ENCODE assay signal across 8 cellular contexts in the genomic region with DNA sequence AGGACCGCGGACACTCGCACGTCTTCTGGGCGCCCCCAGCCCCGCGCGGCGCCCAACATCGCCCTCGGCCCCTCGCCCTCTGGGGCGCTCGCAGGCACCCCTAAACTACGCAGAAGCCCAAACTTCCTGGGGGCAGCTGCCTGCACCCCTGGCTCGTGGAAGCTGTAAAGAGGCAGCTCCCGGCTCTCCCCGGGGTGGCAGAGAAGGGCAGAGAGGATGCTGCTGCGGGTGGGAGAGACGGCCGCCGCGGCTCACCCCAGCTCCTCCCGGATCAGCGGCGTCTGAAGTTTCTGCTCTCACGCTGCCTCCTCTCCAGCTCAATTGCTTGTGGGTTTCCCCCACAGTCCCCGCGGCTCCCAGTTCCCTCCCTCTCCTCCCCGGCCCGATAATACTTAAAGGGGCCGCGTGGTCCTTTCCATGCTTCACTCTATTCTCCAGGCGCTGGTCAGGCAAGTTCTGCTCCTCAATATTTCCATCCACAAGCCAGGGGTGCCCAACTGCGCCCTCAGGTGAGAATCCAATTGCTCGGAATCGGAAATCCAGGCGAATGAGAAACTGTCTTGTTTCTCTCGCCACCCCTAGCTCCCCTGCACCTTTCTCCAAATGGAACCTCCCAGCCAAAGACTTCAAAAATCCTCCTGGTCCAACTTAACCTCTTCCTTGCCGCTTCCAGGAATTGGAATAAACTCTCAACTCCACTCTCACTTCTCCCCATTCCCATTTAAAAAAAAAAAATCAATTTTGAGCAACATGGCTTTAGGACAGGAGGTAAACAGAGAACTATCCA.
DNase-seq lines count a peak whose midpoint lies in the region; ATAC-seq and TF ChIP-seq lines count a peak whose summit lies in the region.

No MANE protein-coding gene starts in this region.

- H3K27ac ChIP-seq in heart left ventricle: peak overlapping the region; percentile 63 to 92 (median 80)

- no peak overlapping the region for H3K4me3 Mint-ChIP-seq in osteocyte (ENCODE audit: unreplicated experiment)

- H3K4me1 Mint-ChIP-seq in osteocyte (ENCODE audit: unreplicated experiment): peaks cover 9% of the 10 kb centered on the region

- TF ChIP-seq CTCF in heart left ventricle (IDR thresholded peaks at IDR 0.05) (no peak), osteocyte (IDR thresholded peaks at IDR 0.05) (no peak)

- peaks cover 0 to 29% (median 5%) of the 10 kb centered on the region in 9 donors for H3K27me3 ChIP-seq in heart left ventricle

- intact Hi-C loops in heart left ventricle (cut with DNase I): loop anchor here in 2 of 10 donors (10.0 kb wide), 2 partner anchors 145 to 165 kb away; no protein-coding TSS in a partner anchor

- H3K36me3 Mint-ChIP-seq in osteocyte (ENCODE audit: unreplicated experiment): no peaks in the 10 kb centered on the region

- no peaks in the 10 kb centered on the region for H3K9me3 ChIP-seq in heart left ventricle

- no peaks in the 10 kb centered on the region for H3K27me3 Mint-ChIP-seq in osteocyte (ENCODE audit: unreplicated experiment)

- no peaks in the 10 kb centered on the region for H3K36me3 ChIP-seq in heart left ventricle

- 1 to 3% (median 1%) methylated on average over 25 to 40 of the region's 40 CpGs for WGBS in heart left ventricle, 4 donors

- H3K9me3 Mint-ChIP-seq in osteocyte (ENCODE audit: unreplicated experiment): no peaks in the 10 kb centered on the region

- DNase-seq in GM03348 (ENCODE audit: low spot score): peak; percentile 93
- DNase-seq in NCI-H510A treated with DMSO at 0.1 percent for 48 hours (lab: John Stamatoyannopoulos, UW): peak; percentile 75
- DNase-seq in amygdala (lab: John Stamatoyannopoulos, UW): peak in 55 of 56 donors; percentile 35 to 89 (median 78)
- DNase-seq in heart left ventricle: peak; percentile 77 to 79 (median 78)
- peak; percentile 93 for DNase-seq in osteocyte (ENCODE audit: extremely low spot score, unreplicated experiment)
- no peak for DNase-seq in DMS79 (lab: John Stamatoyannopoulos, UW)

- no peak overlapping the region for H3K27ac Mint-ChIP-seq in osteocyte (ENCODE audit: unreplicated experiment)

- peak; percentile 55 for ATAC-seq in HG02870 (IDR thresholded peaks at IDR 0.05; ENCODE audit: unreplicated experiment)
- peak; percentile 72 to 94 (median 92) for ATAC-seq in heart left ventricle
- ATAC-seq in HG03378 (IDR thresholded peaks at IDR 0.05; ENCODE audit: unreplicated experiment): no peak

- H3K4me1 ChIP-seq in heart left ventricle: peaks cover 0 to 24% (median 0%) of the 10 kb centered on the region in 12 donors

- peak overlapping the region; percentile 50 to 87 (median 74) for H3K4me3 ChIP-seq in heart left ventricle

- peak in 1 of 2 donors; percentile 45 for TF ChIP-seq POLR2A in heart left ventricle (IDR thresholded peaks at IDR 0.05)
